14 cellular contexts compared by ENCODE assay signal in genomic region chr7:55140981-55141278, GRCh38.
DNase-seq lines count a peak whose midpoint lies in the region; ATAC-seq and TF ChIP-seq lines count a peak whose summit lies in the region.
"Had no signal": no experiment of that assay in that cellular context is flagged by ENCODE, and none has a peak within 500 bp of the region (broad histone marks: within the 10 kb centered on the region; RNA-seq: fewer than 3 reads in every experiment).

No MANE protein-coding gene starts in this region.

- H3K9me3 Mint-ChIP-seq in CD14-positive monocyte = peaks cover 0 to 11% (median 0%) of the 10 kb centered on the region in 7 donors

- CTCF ChIA-PET in AG04450 (lab: Charles Lee) = interaction anchor here (1.3 to 3.8 kb wide), 2 partner anchors 114 to 367 kb away, joined by 4 to 14 read pairs; no protein-coding TSS in a partner anchor
- CTCF ChIA-PET in Panc1 (lab: Charles Lee) = no interaction called here

- H3K27me3 ChIP-seq in AG04450 (ENCODE audit: control insufficient read depth, insufficient read depth, low read length) (no peaks in the 10 kb centered on the region), Panc1 (ENCODE audit: control insufficient read depth, insufficient read depth, low read length) (no peaks in the 10 kb centered on the region)
- H3K27me3 ChIP-seq: BLaER1 had no signal

- peaks cover 0 to 1% (median 0%) of the 10 kb centered on the region in 3 donors for H3K27me3 Mint-ChIP-seq in CD14-positive monocyte (ENCODE audit: low read depth in 3 of 3)

- H3K4me1 Mint-ChIP-seq in CD14-positive monocyte = no peaks in the 10 kb centered on the region

- POLR2A ChIA-PET in AG04450 (lab: Yijun Ruan, JAX) (no interaction called here), Panc1 (lab: Charles Lee) (no interaction called here)

- H3K36me3 ChIP-seq in Panc1 (ENCODE audit: control insufficient read depth, insufficient read depth, low read length) = no peaks in the 10 kb centered on the region; the same call in none of the 2 replicates
- H3K36me3 ChIP-seq: BLaER1 had no signal

- H3K27ac ChIP-seq in AG04450 (ENCODE audit: low read depth, low read length) (peak overlapping the region; percentile 52), Panc1 (ENCODE audit: low read length) (peak overlapping the region; percentile 44; the same call in 1 of the 2 replicates)
- H3K27ac ChIP-seq: BLaER1 had no signal

- H3K27ac Mint-ChIP-seq in CD14-positive monocyte = no peak overlapping the region

- H3K9me3 ChIP-seq in AG04450 (ENCODE audit: control insufficient read depth, insufficient read depth, low read length) (no peaks in the 10 kb centered on the region; the same call in 1 of the 2 replicates), Panc1 (ENCODE audit: control insufficient read depth, insufficient read depth, low read depth, low read length) (peaks cover 6% of the 10 kb centered on the region; the same call in 1 of the 2 replicates)

- H3K4me1 ChIP-seq in Panc1 (ENCODE audit: control insufficient read depth, insufficient read depth, low read length) = peaks cover 7% of the 10 kb centered on the region
- H3K4me1 ChIP-seq: BLaER1 had no signal

- H3K4me3 ChIP-seq in AG04450 (ENCODE audit: low read depth, low read length) (no peak overlapping the region), Panc1 (ENCODE audit: low read depth in 2 of 2, low read length in 2 of 2) (no peak overlapping the region)
- H3K4me3 ChIP-seq: BLaER1 had no signal

- no peak overlapping the region for H3K4me3 Mint-ChIP-seq in CD14-positive monocyte

- H3K36me3 Mint-ChIP-seq in CD14-positive monocyte = no peaks in the 10 kb centered on the region

- in situ Hi-C loops in Panc1 (cut with HindIII; ENCODE audit: low pct_unique_long_range_greater_than_20kb, low sequenced_read_pairs) = no loop called here

- TF ChIP-seq CTCF in AG04450 (IDR thresholded peaks at IDR 0.05; ENCODE audit: low read depth, low read length) = no peak
- TF ChIP-seq CTCF in Panc1 (IDR thresholded peaks at IDR 0.05) = no peak
- no peak for TF ChIP-seq CTCF in CD14-positive monocyte (IDR thresholded peaks at IDR 0.05)

- intact Hi-C loops in Panc1 (cut with micrococcal nuclease; ENCODE audit: unreplicated experiment) = no loop called here
- intact Hi-C loops in CD14-positive monocyte (cut with micrococcal nuclease) = no loop called here

- BruUV-seq in Panc1 (replicated peaks; lab: Mats Ljungman, UMichigan) = no TSS peak

- no peak for DNase-seq in AG04450 (ENCODE audit: low read depth, low spot score)
- DNase-seq in Panc1 (ENCODE audit: low read depth, low spot score) = no peak
- DNase-seq in CD14-positive monocyte (ENCODE audit: low spot score) = no peak
- no peak for DNase-seq in activated T-cell treated with anti-CD3 and anti-CD28 coated beads for 4 hours
- no peak for DNase-seq in NCI-H146 treated with DMSO at 0.1 percent for 48 hours (lab: John Stamatoyannopoulos, UW; ENCODE audit: unreplicated experiment)
- DNase-seq: activated CD4-positive, alpha-beta T cell treated with anti-CD3 and anti-CD28 coated beads, Interleukin-2, amount 50 U/mL, for 4 hours; activated naive CD4-positive, alpha-beta T cell treated with anti-CD3 and anti-CD28 coated beads, Interleukin-2, amount 50 U/mL, for 16 hours; KBM-7; mesendoderm; trophoblast cell had no signal

- ATAC-seq in GM19025 (IDR thresholded peaks at IDR 0.05; ENCODE audit: low read depth, unreplicated experiment) (peak; percentile 36), HG02885 (IDR thresholded peaks at IDR 0.05; ENCODE audit: poor library complexity, unreplicated experiment) (peak; percentile 42), Panc1 (no peak), HG02870 (IDR thresholded peaks at IDR 0.05; ENCODE audit: unreplicated experiment) (no peak)

Comparison
In these comparisons a context has a peak if more than half of its experiments do, and no peak if none do; other contexts are left out.
1. ATAC-seq: peak in GM19025 (single experiment) and HG02885 (single experiment); none in Panc1 (single experiment) and HG02870 (single experiment).